Comparison of ENCODE assay signal across 8 cellular contexts in the genomic region with DNA sequence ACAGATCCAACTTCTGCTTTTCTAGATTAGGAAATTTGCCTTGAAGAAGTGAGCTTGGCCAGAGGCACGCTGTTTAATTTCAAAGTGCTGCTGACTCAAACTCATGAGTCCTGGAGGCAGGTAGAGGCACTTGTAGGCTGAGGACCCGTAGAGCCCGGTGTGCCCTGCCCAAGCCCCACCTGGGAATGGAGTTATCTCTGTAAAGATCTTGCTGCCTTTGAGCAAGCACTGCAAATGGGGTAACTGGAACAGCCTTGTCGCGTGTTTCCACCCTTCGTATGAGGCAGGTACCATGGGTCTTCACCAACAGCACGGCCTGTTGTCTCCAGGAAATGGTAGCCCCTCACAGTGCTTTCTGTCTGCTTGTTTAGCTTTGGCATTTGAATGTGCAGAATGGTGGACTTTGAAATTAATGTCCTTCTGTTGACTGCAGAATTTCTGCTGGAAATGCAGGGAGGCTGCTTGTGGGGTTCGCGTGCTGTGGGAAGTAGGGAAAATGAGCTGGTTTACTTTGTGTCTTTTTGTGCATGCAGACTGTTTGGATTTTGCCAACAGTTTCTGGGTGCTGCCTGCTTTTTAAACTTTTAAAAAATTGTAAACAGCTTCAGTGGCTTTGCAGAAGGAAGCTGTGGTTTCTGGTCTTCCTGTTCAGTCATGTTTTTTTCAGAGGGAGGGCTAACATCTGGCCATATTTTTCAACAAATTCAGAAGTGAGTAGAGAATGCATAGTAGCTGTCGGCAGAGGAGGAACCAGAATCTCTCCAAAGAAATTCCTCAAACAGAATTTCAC. TPM values are rescaled to one million over a fixed set of nuclear protein-coding genes. Genes with fewer than 3 reads are reported as not detected.
DNase-seq lines count a peak whose midpoint lies in the region; ATAC-seq, FAIRE-seq and TF ChIP-seq lines count a peak whose summit lies in the region.

No MANE protein-coding gene starts in this region.

- peak overlapping the region; percentile 85 for H3K4me3 Mint-ChIP-seq in activated CD4-positive, alpha-beta T cell treated with anti-CD3 and anti-CD28 coated beads, Interleukin-2, amount 10 ng/mL, durations not matched to agents 24 days and 14 days

- WGBS in HepG2 (ENCODE audit: low lambda C conversion rate) = 82% methylated on average over 6 of the region's 10 CpGs

- no peaks in the 10 kb centered on the region for H3K9me3 Mint-ChIP-seq in activated CD4-positive, alpha-beta T cell treated with anti-CD3 and anti-CD28 coated beads, Interleukin-2, amount 10 ng/mL, durations not matched to agents 24 days and 14 days

- no peak for TF ChIP-seq POLR2A in HepG2 (IDR thresholded peaks at IDR 0.05; ENCODE audit: insufficient read depth in 1 of 2, low read depth in 2 of 2, low read length in 2 of 2)

- BruUV-seq in HepG2 (replicated peaks; lab: Mats Ljungman, UMichigan) = no TSS peak
- BruUV-seq in PC-9 (replicated peaks; lab: Mats Ljungman, UMichigan) = no TSS peak

- peak; percentile 84 for DNase-seq in activated CD4-positive, alpha-beta T cell treated with anti-CD3 and anti-CD28 coated beads, Interleukin-2, amount 10 ng/mL, durations not matched to agents 24 days and 14 days
- no peak for DNase-seq in activated CD4-positive, alpha-beta T cell treated with anti-CD3 and anti-CD28 coated beads for 48 hours
- DNase-seq in Karpas-422 = peak; percentile 84
- peak; percentile 12 for DNase-seq in activated naive CD4-positive, alpha-beta T cell treated with Interleukin-2 at 50 U/mL for 16 hours
- peak; percentile 40 for DNase-seq in HepG2 (ENCODE audit: low spot score)
- DNase-seq in PC-9 = no peak
- DNase-seq in HAP-1 (ENCODE audit: low spot score in 2 of 2) = no peak

- H4K20me1 ChIP-seq in Karpas-422 (ENCODE audit: insufficient read depth, low read depth, low read length) (no peaks in the 10 kb centered on the region), HepG2 (ENCODE audit: insufficient read depth, low read length) (no peaks in the 10 kb centered on the region), PC-9 (ENCODE audit: insufficient read depth) (no peaks in the 10 kb centered on the region)

- no peaks in the 10 kb centered on the region for H3F3A ChIP-seq in PC-9 (ENCODE audit: insufficient read depth, low read depth)

- no peak for TF ChIP-seq RAD21 in HepG2 (CRISPR knock-in tag; IDR thresholded peaks at IDR 0.05)

- H2AFZ ChIP-seq in Karpas-422 (ENCODE audit: low read length) = no peak overlapping the region
- no peak overlapping the region for H2AFZ ChIP-seq in HepG2 (ENCODE audit: low read length)
- no peak overlapping the region for H2AFZ ChIP-seq in PC-9

- H3K4me3 ChIP-seq in Karpas-422 (ENCODE audit: low read length) = peak overlapping the region; percentile 21; the same call in 1 of the 2 replicates
- no peak overlapping the region for H3K4me3 ChIP-seq in HepG2 (replicated peaks in 1 of 3; ENCODE audit: insufficient read depth in 1 of 3, low read depth in 2 of 3, low read length in 3 of 3)
- H3K4me3 ChIP-seq in PC-9 = no peak overlapping the region
- H3K4me3 ChIP-seq in HAP-1 = no peak overlapping the region

- in situ Hi-C loops in HepG2 (cut with HindIII; ENCODE audit: extremely low pct_ligation_motif_present, low pct_unique_long_range_greater_than_20kb) (no loop called here), HAP-1 (cut with MboI; ENCODE audit: low sequenced_read_pairs) (no loop called here)

- intact Hi-C loops in activated CD4-positive, alpha-beta T cell treated with anti-CD3 and anti-CD28 coated beads, Interleukin-2, amount 10 ng/mL, durations not matched to agents 24 days and 14 days (cut with micrococcal nuclease) = loop anchor here (1.0 to 5.0 kb wide), 5 partner anchors 9 to 170 kb away; a partner anchor contains a TSS
- intact Hi-C loops in HepG2 (cut with micrococcal nuclease; ENCODE audit: unreplicated experiment) (no loop called here), PC-9 (cut with micrococcal nuclease; ENCODE audit: unreplicated experiment) (no loop called here)

- H3K36me3 Mint-ChIP-seq in activated CD4-positive, alpha-beta T cell treated with anti-CD3 and anti-CD28 coated beads, Interleukin-2, amount 10 ng/mL, durations not matched to agents 24 days and 14 days (ENCODE audit: low read depth) = peaks cover 40% of the 10 kb centered on the region

- peak overlapping the region; percentile 58 for H3K4me2 ChIP-seq in Karpas-422 (ENCODE audit: low read depth, low read length, poor library complexity, severe bottlenecking)
- H3K4me2 ChIP-seq in HepG2 (ENCODE audit: low read depth, low read length) = peak overlapping the region; percentile 55
- no peak overlapping the region for H3K4me2 ChIP-seq in PC-9

- H3K27me3 Mint-ChIP-seq in activated CD4-positive, alpha-beta T cell treated with anti-CD3 and anti-CD28 coated beads, Interleukin-2, amount 10 ng/mL, durations not matched to agents 24 days and 14 days = no peaks in the 10 kb centered on the region

- TF ChIP-seq CTCF in HepG2 (CRISPR knock-in tag; IDR thresholded peaks at IDR 0.05) (no peak), PC-9 (conservative IDR thresholded peaks at IDR 0.05) (no peak)

- H3K27me3 ChIP-seq in Karpas-422 (ENCODE audit: low read length) (no peaks in the 10 kb centered on the region), HepG2 (ENCODE audit: control insufficient read depth in 1 of 2, insufficient read depth in 2 of 2, low read length in 2 of 2) (no peaks in the 10 kb centered on the region), PC-9 (ENCODE audit: insufficient read depth, low read depth) (no peaks in the 10 kb centered on the region), HAP-1 (ENCODE audit: low read depth) (no peaks in the 10 kb centered on the region)

- peak overlapping the region; percentile 42 for H3K9ac ChIP-seq in Karpas-422 (ENCODE audit: low read length)
- H3K9ac ChIP-seq in HepG2 (ENCODE audit: insufficient read depth, low read depth, low read length) = no peak overlapping the region; the same call in 1 of the 2 replicates

- H3K9me2 ChIP-seq in Karpas-422 (replicated peaks; ENCODE audit: insufficient read depth, low read length) (no peaks in the 10 kb centered on the region), PC-9 (ENCODE audit: insufficient read depth) (no peaks in the 10 kb centered on the region)

- H3K36me3 ChIP-seq in Karpas-422 (ENCODE audit: insufficient read depth, low read length) (peaks cover 31% of the 10 kb centered on the region), HepG2 (replicated peaks in 1 of 2; ENCODE audit: control insufficient read depth in 1 of 2, insufficient read depth in 2 of 2, low read length in 2 of 2) (no peaks in the 10 kb centered on the region), PC-9 (ENCODE audit: low read depth) (no peaks in the 10 kb centered on the region), HAP-1 (replicated peaks) (no peaks in the 10 kb centered on the region)

- H3K9me3 ChIP-seq in Karpas-422 (ENCODE audit: low read length) (no peaks in the 10 kb centered on the region), HepG2 (ENCODE audit: low read length) (no peaks in the 10 kb centered on the region), PC-9 (ENCODE audit: insufficient read depth, low read depth) (no peaks in the 10 kb centered on the region), HAP-1 (no peaks in the 10 kb centered on the region)

- peaks cover 68% of the 10 kb centered on the region for H3K4me1 Mint-ChIP-seq in activated CD4-positive, alpha-beta T cell treated with anti-CD3 and anti-CD28 coated beads, Interleukin-2, amount 10 ng/mL, durations not matched to agents 24 days and 14 days

- H3K79me2 ChIP-seq in Karpas-422 (ENCODE audit: low read length) (peaks cover 86% of the 10 kb centered on the region), HepG2 (ENCODE audit: insufficient read depth, low read length) (peaks cover 3% of the 10 kb centered on the region), PC-9 (ENCODE audit: low read depth) (no peaks in the 10 kb centered on the region)

- POLR2A ChIA-PET in HepG2 (lab: Yijun Ruan, JAX) = interaction anchor here (0.9 to 1.3 kb wide), 2 partner anchors 9 to 12 kb away, joined by 3 read pairs; no protein-coding TSS in a partner anchor
- POLR2A ChIA-PET in PC-9 (lab: Charles Lee; ENCODE audit: unreplicated experiment) = no interaction called here

- TF ChIP-seq EP300 in HepG2 (IDR thresholded peaks at IDR 0.05; ENCODE audit: low read depth in 2 of 2, low read length in 2 of 2) (no peak), HepG2 (CRISPR knock-in tag; IDR thresholded peaks at IDR 0.05; ENCODE audit: borderline replicate concordance) (no peak)

- CTCF ChIA-PET in HepG2 (lab: Yijun Ruan, JAX; ENCODE audit: low intra/inter-chr PET ratio, low total read pairs) (no interaction called here), PC-9 (lab: Charles Lee) (no interaction called here)

- H3K27ac ChIP-seq in Karpas-422 (ENCODE audit: low read length) (peak overlapping the region; percentile 82), HepG2 (ENCODE audit: extremely low read length, insufficient read depth, low read length) (peak overlapping the region; percentile 66), PC-9 (no peak overlapping the region)

- FAIRE-seq in HepG2 (lab: Jason Lieb, UNC) = peak; percentile 57

- ATAC-seq in HepG2 (peak; percentile 83), HG02970 (IDR thresholded peaks at IDR 0.05; ENCODE audit: low FRiP score, unreplicated experiment) (no peak)

- H3K27ac Mint-ChIP-seq in activated CD4-positive, alpha-beta T cell treated with anti-CD3 and anti-CD28 coated beads, Interleukin-2, amount 10 ng/mL, durations not matched to agents 24 days and 14 days = peak overlapping the region; percentile 85

- H3K4me1 ChIP-seq in Karpas-422 (ENCODE audit: low read length) = peaks cover 43% of the 10 kb centered on the region
- peaks cover 35% of the 10 kb centered on the region for H3K4me1 ChIP-seq in HepG2 (ENCODE audit: insufficient read depth, low read length)
- H3K4me1 ChIP-seq in PC-9 (replicated peaks; ENCODE audit: insufficient read depth) = no peaks in the 10 kb centered on the region
- H3K4me1 ChIP-seq in HAP-1 = no peaks in the 10 kb centered on the region

RNA-seq across cellular contexts. Expression of a gene that starts 27.2 kb away (rescaled TPM):
- total RNA-seq in activated CD4-positive, alpha-beta T cell treated with anti-CD3 and anti-CD28 coated beads, Interleukin-2, amount 10 ng/mL, durations not matched to agents 24 days and 14 days = 59.2 and 63.1 TPM in 2 replicates
- total RNA-seq in Karpas-422 (2014; rRNA removed; shearing (Covaris generic); ENCODE audit: low replicate concordance) = 42.5 and 78.8 TPM in 2 replicates
- total RNA-seq in HepG2 (2016; rRNA removed; fragmentation: Illumina TruSeq; extraction: Trizol) (14.2 and 15.8 TPM in 2 replicates), PC-9 (2021) (48.1 and 54.2 TPM in 2 replicates)
- total RNA-seq in HepG2 (2016; cell fraction: cytosol; rRNA removed; fragmentation: Illumina TruSeq; extraction: Trizol; ENCODE audit: low read depth) = 18.2 and 19.1 TPM in 2 replicates
- total RNA-seq in HepG2 (2016; cell fraction: insoluble cytoplasmic fraction; rRNA removed; fragmentation: Illumina TruSeq; extraction: Trizol) = 12.5 and 16.6 TPM in 2 replicates
- total RNA-seq in HepG2 (2016; cell fraction: membrane; rRNA removed; fragmentation: Illumina TruSeq; extraction: Trizol) = 37.4 and 37.5 TPM in 2 replicates
- total RNA-seq in HepG2 (2016; cell fraction: nucleus; rRNA removed; fragmentation: Illumina TruSeq; extraction: Trizol) = 9.5 and 10.1 TPM in 2 replicates
- 13.7 and 20.8 TPM in 2 replicates for polyA plus RNA-seq in HepG2 (2011; rRNA removed)
- polyA plus RNA-seq in HepG2 (2011; cell fraction: cytosol; rRNA removed) = 13.4 and 18.8 TPM in 2 replicates
- polyA plus RNA-seq in HepG2 (2011; cell fraction: nucleus; rRNA removed) = 21.0 and 23.0 TPM in 2 replicates
- 10.2 and 13.2 TPM in 2 replicates for polyA plus RNA-seq in HepG2 (2012)
- polyA plus RNA-seq in HepG2 (2016; cell fraction: cytosol; fragmentation: Illumina TruSeq; extraction: Trizol; ENCODE audit: low read depth) = 25.8 and 27.8 TPM in 2 replicates
- polyA plus RNA-seq in HepG2 (2016; cell fraction: insoluble cytoplasmic fraction; fragmentation: Illumina TruSeq; extraction: Trizol; ENCODE audit: low read depth) = 14.5 and 18.7 TPM in 2 replicates
- polyA plus RNA-seq in HepG2 (2016; cell fraction: membrane; fragmentation: Illumina TruSeq; extraction: Trizol; ENCODE audit: low read depth) = 34.2 and 39.7 TPM in 2 replicates
- 20.6 and 22.6 TPM in 2 replicates for polyA plus RNA-seq in HepG2 (2016; cell fraction: nucleus; fragmentation: Illumina TruSeq; extraction: Trizol; ENCODE audit: insufficient read depth, low read depth)
- 18.9 and 30.7 TPM in 2 replicates for polyA minus RNA-seq in HepG2 (2011; rRNA and poly(A)+ RNA removed; ENCODE audit: low replicate concordance)
- 8.0 and 10.6 TPM in 2 replicates for polyA minus RNA-seq in HepG2 (2011; cell fraction: cytosol; rRNA and poly(A)+ RNA removed)
- 3.9 and 8.0 TPM in 2 replicates for polyA minus RNA-seq in HepG2 (2011; cell fraction: nucleus; rRNA and poly(A)+ RNA removed)

RNA-seq across cellular contexts. Expression of a gene that starts 48.4 kb away (rescaled TPM):
- 283 and 290 TPM in 2 replicates for total RNA-seq in activated CD4-positive, alpha-beta T cell treated with anti-CD3 and anti-CD28 coated beads, Interleukin-2, amount 10 ng/mL, durations not matched to agents 24 days and 14 days
- total RNA-seq in Karpas-422 (2014; rRNA removed; shearing (Covaris generic); ENCODE audit: low replicate concordance) = 62.4 and 130 TPM in 2 replicates
- total RNA-seq in HepG2 (2016; rRNA removed; fragmentation: Illumina TruSeq; extraction: Trizol) (0.28 and 0.29 TPM in 2 replicates), PC-9 (2021) (0.24 and 0.28 TPM in 2 replicates)
- 0.09 TPM in 1 of 2 replicates, not detected in the other for total RNA-seq in HepG2 (2016; cell fraction: cytosol; rRNA removed; fragmentation: Illumina TruSeq; extraction: Trizol; ENCODE audit: low read depth)
- 0.12 and 0.22 TPM in 2 replicates for total RNA-seq in HepG2 (2016; cell fraction: insoluble cytoplasmic fraction; rRNA removed; fragmentation: Illumina TruSeq; extraction: Trizol)
- not detected in 2 replicates for total RNA-seq in HepG2 (2016; cell fraction: membrane; rRNA removed; fragmentation: Illumina TruSeq; extraction: Trizol)
- total RNA-seq in HepG2 (2016; cell fraction: nucleus; rRNA removed; fragmentation: Illumina TruSeq; extraction: Trizol) = 0.28 TPM in 1 of 2 replicates, not detected in the other
- 1.1 and 2.4 TPM in 2 replicates for polyA plus RNA-seq in HepG2 (2011; rRNA removed)
- polyA plus RNA-seq in HepG2 (2011; cell fraction: cytosol; rRNA removed) = 0.71 and 1.2 TPM in 2 replicates
- polyA plus RNA-seq in HepG2 (2011; cell fraction: nucleus; rRNA removed) = 3.8 and 5.7 TPM in 2 replicates
- polyA plus RNA-seq in HepG2 (2012) = 0.44 and 1.2 TPM in 2 replicates
- polyA plus RNA-seq in HepG2 (2016; cell fraction: cytosol; fragmentation: Illumina TruSeq; extraction: Trizol; ENCODE audit: low read depth) = not detected in 2 replicates
- polyA plus RNA-seq in HepG2 (2016; cell fraction: insoluble cytoplasmic fraction; fragmentation: Illumina TruSeq; extraction: Trizol; ENCODE audit: low read depth) = 0.15 and 0.21 TPM in 2 replicates
- 0.08 TPM in 1 of 2 replicates, not detected in the other for polyA plus RNA-seq in HepG2 (2016; cell fraction: membrane; fragmentation: Illumina TruSeq; extraction: Trizol; ENCODE audit: low read depth)
- polyA plus RNA-seq in HepG2 (2016; cell fraction: nucleus; fragmentation: Illumina TruSeq; extraction: Trizol; ENCODE audit: insufficient read depth, low read depth) = 0.31 and 0.44 TPM in 2 replicates
- 1.7 and 89.4 TPM in 2 replicates for polyA minus RNA-seq in HepG2 (2011; rRNA and poly(A)+ RNA removed; ENCODE audit: low replicate concordance)
- 0.70 and 1.2 TPM in 2 replicates for polyA minus RNA-seq in HepG2 (2011; cell fraction: cytosol; rRNA and poly(A)+ RNA removed)
- polyA minus RNA-seq in HepG2 (2011; cell fraction: nucleus; rRNA and poly(A)+ RNA removed) = 1.4 and 2.6 TPM in 2 replicates

Comparison
In these comparisons a context has a peak if more than half of its experiments do, and no peak if none do; other contexts are left out.
1. DNase-seq: peak in activated CD4-positive, alpha-beta T cell treated with anti-CD3 and anti-CD28 coated beads, Interleukin-2, amount 10 ng/mL, durations not matched to agents 24 days and 14 days (single experiment), Karpas-422 (single experiment), activated naive CD4-positive, alpha-beta T cell treated with Interleukin-2 at 50 U/mL for 16 hours (single experiment) and HepG2 (single experiment); none in activated CD4-positive, alpha-beta T cell treated with anti-CD3 and anti-CD28 coated beads for 48 hours (single experiment), PC-9 (0 of 2) and HAP-1 (0 of 2).
2. RNA of a gene that starts 48.4 kb away (total RNA-seq): 283 to 290 TPM in activated CD4-positive, alpha-beta T cell treated with anti-CD3 and anti-CD28 coated beads, Interleukin-2, amount 10 ng/mL, durations not matched to agents 24 days and 14 days and 62.4 to 130 TPM in Karpas-422; 0.09 to 0.29 TPM in HepG2 and 0.24 to 0.28 TPM in PC-9; every median in the first group is over 10 times any median in the second.